In genomic region chr2:156340818-156341481, GRCh38 we compare ENCODE assay signal across 8 cellular contexts. TPM values are rescaled to one million over a fixed set of nuclear protein-coding genes. Genes with fewer than 3 reads are reported as not detected.
DNase-seq lines count a peak whose midpoint lies in the region; ATAC-seq, FAIRE-seq and TF ChIP-seq lines count a peak whose summit lies in the region.

No MANE protein-coding gene starts in this region.

- H3K27me3 ChIP-seq in BJ (ENCODE audit: control insufficient read depth, insufficient read depth, low read length) (no peaks in the 10 kb centered on the region), esophagus squamous epithelium (no peaks in the 10 kb centered on the region), pancreas (no peaks in the 10 kb centered on the region)

- FAIRE-seq in pancreas (lab: Jason Lieb, UNC) (no peak), HTR-8/SVneo (lab: Jason Lieb, UNC) (no peak)

- TF ChIP-seq CTCF in BJ (IDR thresholded peaks at IDR 0.05; ENCODE audit: insufficient read depth, low read depth, low read length) (no peak), WTC11 (IDR thresholded peaks at IDR 0.05) (no peak), esophagus squamous epithelium (IDR thresholded peaks at IDR 0.05) (no peak), pancreas (IDR thresholded peaks at IDR 0.05) (no peak)

- peak overlapping the region; percentile 84 for H3K4me3 Mint-ChIP-seq in WTC11

- intact Hi-C loops in esophagus squamous epithelium (cut with DNase I), result no loop called here
- intact Hi-C loops in pancreas (cut with DNase I), result loop anchor here in 2 of 3 donors (10.0 kb wide), 2 partner anchors 54 to 64 kb away; no protein-coding TSS in a partner anchor

- H3K4me3 ChIP-seq in BJ (ENCODE audit: low read depth, low read length) (peak overlapping the region; percentile 81), esophagus squamous epithelium (peak overlapping the region; percentile 88 to 90 (median 89)), pancreas (peak overlapping the region; percentile 60 to 90 (median 81))

- H3K27me3 Mint-ChIP-seq in WTC11 (ENCODE audit: low read depth), result peaks cover 46% of the 10 kb centered on the region

- H3K4me1 Mint-ChIP-seq in WTC11, result peaks cover 34% of the 10 kb centered on the region

- peaks cover 0 to 40% (median 16%) of the 10 kb centered on the region in 3 donors for H3K4me1 ChIP-seq in esophagus squamous epithelium
- peaks cover 10 to 43% (median 30%) of the 10 kb centered on the region in 3 donors for H3K4me1 ChIP-seq in pancreas

- peak overlapping the region; percentile 80 for H3K27ac Mint-ChIP-seq in WTC11

- H3K27ac ChIP-seq in esophagus squamous epithelium (peak overlapping the region; percentile 100), pancreas (peak overlapping the region; percentile 99 to 100 (median 100))

- ATAC-seq in GM18907 (IDR thresholded peaks at IDR 0.05; ENCODE audit: unreplicated experiment), result peak; percentile 11
- peak; percentile 3; the same call in 1 of the 2 replicates for ATAC-seq in WTC11
- ATAC-seq in pancreas, result peak in 2 of 4 donors; percentile 0 to 2
- no peak for ATAC-seq in GM18505 (IDR thresholded peaks at IDR 0.05; ENCODE audit: unreplicated experiment)

- DNase-seq in BJ (ENCODE audit: low read depth), result no peak
- DNase-seq in LoVo (ENCODE audit: low spot score), result peak; percentile 45
- DNase-seq in WTC11 (ENCODE audit: low spot score), result no peak
- DNase-seq in esophagus squamous epithelium (lab: John Stamatoyannopoulos, UW), result no peak
- DNase-seq in pancreas, result peak in 1 of 6 donors; percentile 60
- DNase-seq in HTR-8/SVneo (ENCODE audit: insufficient read length, low spot score), result no peak

- POLR2A ChIA-PET in BJ (lab: Charles Lee), result no interaction called here
- POLR2A ChIA-PET in WTC11 (lab: Charles Lee), result interaction anchor here (0.7 to 1.1 kb wide), 3 partner anchors 10 to 59 kb away, joined by 3 read pairs; no protein-coding TSS in a partner anchor

- H3K36me3 Mint-ChIP-seq in WTC11, result no peaks in the 10 kb centered on the region

- no peaks in the 10 kb centered on the region for H3K36me3 ChIP-seq in BJ (ENCODE audit: control insufficient read depth, insufficient read depth, low read length)
- H3K36me3 ChIP-seq in esophagus squamous epithelium, result no peaks in the 10 kb centered on the region
- no peaks in the 10 kb centered on the region for H3K36me3 ChIP-seq in pancreas

- CTCF ChIA-PET in BJ (lab: Yijun Ruan, JAX), result interaction anchor here (2.5 kb wide), 1 partner anchor 248 kb away, joined by 8 read pairs; no protein-coding TSS in a partner anchor
- CTCF ChIA-PET in WTC11 (lab: Charles Lee), result interaction anchor here (1.2 to 2.0 kb wide), 2 partner anchors 11 to 95 kb away, joined by 4 to 5 read pairs; partner anchors contain the start of gene GPD2

- H3K9me3 ChIP-seq in esophagus squamous epithelium, result no peaks in the 10 kb centered on the region
- H3K9me3 ChIP-seq in pancreas, result no peaks in the 10 kb centered on the region

- 1 to 6% methylated on average over 15 to 16 of the region's 16 CpGs for WGBS in esophagus squamous epithelium, 2 donors
- 2 to 3% methylated on average over 16 of the region's 16 CpGs for WGBS in pancreas, 2 donors

- H3K9me3 Mint-ChIP-seq in WTC11, result no peaks in the 10 kb centered on the region

- TF ChIP-seq POLR2A in esophagus squamous epithelium (IDR thresholded peaks at IDR 0.05), result no peak
- TF ChIP-seq POLR2A in GM18505 (IDR thresholded peaks at IDR 0.05; ENCODE audit: borderline replicate concordance, extremely low read depth, insufficient read depth, insufficient read length), result no peak

TF ChIP-seq in WTC11, 78 proteins besides CTCF, POLR2A, EP300 and RAD21 (continues in another document):
- no peak for TF ChIP-seq USF1 (CRISPR knock-in tag; IDR thresholded peaks at IDR 0.05)
- TF ChIP-seq FOXJ3 (CRISPR knock-in tag; IDR thresholded peaks at IDR 0.05; ENCODE audit: borderline replicate concordance), result no peak
- TF ChIP-seq ZNF425 (CRISPR knock-in tag; conservative IDR thresholded peaks at IDR 0.05), result no peak
- no peak for TF ChIP-seq RORB (CRISPR knock-in tag; IDR thresholded peaks at IDR 0.05)
- TF ChIP-seq NFE2L1 (CRISPR knock-in tag; IDR thresholded peaks at IDR 0.05), result no peak
- TF ChIP-seq HMGA2 (CRISPR knock-in tag; IDR thresholded peaks at IDR 0.05), result no peak
- TF ChIP-seq, protein P1, sequence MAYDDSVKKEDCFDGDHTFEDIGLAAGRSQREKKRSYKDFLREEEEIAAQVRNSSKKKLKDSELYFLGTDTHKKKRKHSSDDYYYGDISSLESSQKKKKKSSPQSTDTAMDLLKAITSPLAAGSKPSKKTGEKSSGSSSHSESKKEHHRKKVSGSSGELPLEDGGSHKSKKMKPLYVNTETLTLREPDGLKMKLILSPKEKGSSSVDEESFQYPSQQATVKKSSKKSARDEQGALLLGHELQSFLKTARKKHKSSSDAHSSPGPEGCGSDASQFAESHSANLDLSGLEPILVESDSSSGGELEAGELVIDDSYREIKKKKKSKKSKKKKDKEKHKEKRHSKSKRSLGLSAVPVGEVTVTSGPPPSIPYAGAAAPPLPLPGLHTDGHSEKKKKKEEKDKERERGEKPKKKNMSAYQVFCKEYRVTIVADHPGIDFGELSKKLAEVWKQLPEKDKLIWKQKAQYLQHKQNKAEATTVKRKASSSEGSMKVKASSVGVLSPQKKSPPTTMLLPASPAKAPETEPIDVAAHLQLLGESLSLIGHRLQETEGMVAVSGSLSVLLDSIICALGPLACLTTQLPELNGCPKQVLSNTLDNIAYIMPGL (CRISPR knock-in tag; IDR thresholded peaks at IDR 0.05), result no peak
- no peak for TF ChIP-seq ATF1 (CRISPR knock-in tag; IDR thresholded peaks at IDR 0.05)
- TF ChIP-seq TEAD1 (CRISPR knock-in tag; IDR thresholded peaks at IDR 0.05), result no peak
- no peak for TF ChIP-seq IRF1 (CRISPR knock-in tag; IDR thresholded peaks at IDR 0.05)
- TF ChIP-seq STAT6 (CRISPR knock-in tag; conservative IDR thresholded peaks at IDR 0.05; ENCODE audit: low read depth), result no peak
- TF ChIP-seq JUN (CRISPR knock-in tag; IDR thresholded peaks at IDR 0.05), result no peak

RNA-seq across cellular contexts. Expression of gene NR4A2, which starts 8.4 kb away (rescaled TPM):
- polyA plus RNA-seq in BJ (2011; rRNA removed) (0.50 and 1.5 TPM in 2 replicates), pancreas (1 to 10 TPM; 4.1 to 4.8 TPM)
- 6.4 and 6.5 TPM in 2 replicates for polyA minus RNA-seq in BJ (2011; rRNA and poly(A)+ RNA removed)
- total RNA-seq in WTC11 (2021) (0.66 to 0.69 TPM (median 0.66 TPM) in 3 replicates), esophagus squamous epithelium (1 to 10 TPM in 3 of 4 donors, under 1 TPM in 1; 0.95 to 1.6 (median 1.2) TPM), pancreas (10 to 100 TPM in 1 of 6 donors, 1 to 10 TPM in 5; 1.3 to 18.0 (median 3.2) TPM)
